Comparison of ENCODE assay signal across 1 cellular context in genomic region chr18:10062292-10062940, GRCh38.
TF ChIP-seq lines count a peak whose summit lies in the region.

No MANE protein-coding gene starts in this region.

TF ChIP-seq in IMR-90, 13 proteins besides CTCF, POLR2A, EP300 and RAD21 (continued from another document):
- TF ChIP-seq ELK1 (IDR thresholded peaks at IDR 0.05; ENCODE audit: borderline replicate concordance, low read depth, low read length) (no peak), CEBPB (IDR thresholded peaks at IDR 0.05; ENCODE audit: low read depth, low read length) (no peak), BHLHE40 (IDR thresholded peaks at IDR 0.05; ENCODE audit: low read depth, low read length) (no peak), SMC3 (IDR thresholded peaks at IDR 0.05; ENCODE audit: low read depth, low read length) (no peak), MAFK (IDR thresholded peaks at IDR 0.05; ENCODE audit: low read depth, low read length) (no peak), FOS (IDR thresholded peaks at IDR 0.05; ENCODE audit: low read depth, low read length) (no peak), RCOR1 (IDR thresholded peaks at IDR 0.05; ENCODE audit: insufficient replicate concordance, low read length) (no peak), NFE2L2 (IDR thresholded peaks at IDR 0.05; ENCODE audit: low read depth, low read length) (no peak)
